24 cellular contexts compared by ENCODE assay signal in the genomic region with DNA sequence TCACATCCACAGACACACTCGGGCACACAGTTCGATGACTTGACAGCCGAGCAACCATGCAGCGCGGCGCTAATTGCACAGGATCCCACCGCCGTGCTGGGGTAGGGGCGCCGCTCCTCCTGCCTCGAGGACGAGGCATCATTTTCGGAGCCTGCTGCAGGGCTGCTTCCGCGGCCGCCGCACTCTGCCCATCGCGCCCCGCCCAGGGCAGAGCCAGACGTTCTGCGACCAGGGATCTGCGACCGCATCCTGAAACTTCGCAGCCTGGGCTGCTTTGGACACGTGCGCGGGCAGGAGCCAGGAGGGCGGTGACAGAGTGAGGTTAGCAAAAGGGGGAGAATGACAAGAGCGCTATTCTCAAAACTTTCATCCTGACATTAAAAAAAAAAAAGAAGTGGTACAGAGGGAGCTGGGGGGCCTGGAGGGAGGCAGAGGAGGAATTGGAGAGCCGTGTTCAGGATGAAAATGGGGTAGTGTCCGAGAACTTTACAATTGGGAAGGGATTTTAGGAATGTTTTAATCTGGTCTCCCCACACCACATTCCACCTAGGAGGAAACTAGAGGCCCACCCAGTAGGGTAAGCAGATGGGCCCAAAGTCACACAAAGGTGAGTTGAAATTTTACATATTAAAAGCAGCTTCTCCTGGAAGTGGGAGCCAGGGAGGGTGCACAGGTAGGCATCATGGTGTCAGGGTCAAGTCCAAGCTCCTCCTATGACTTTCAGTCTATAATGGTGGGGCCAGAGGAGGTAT. TPM values are rescaled to one million over a fixed set of nuclear protein-coding genes. Genes with fewer than 3 reads are reported as not detected.
DNase-seq lines count a peak whose midpoint lies in the region; ATAC-seq and TF ChIP-seq lines count a peak whose summit lies in the region.
"Had no signal": no experiment of that assay in that cellular context is flagged by ENCODE, and none has a peak within 500 bp of the region (broad histone marks: within the 10 kb centered on the region; RNA-seq: fewer than 3 reads in every experiment).

No MANE protein-coding gene starts in this region.

- H3K9me3 Mint-ChIP-seq in endothelial cell (ENCODE audit: unreplicated experiment) = no peaks in the 10 kb centered on the region
- H3K9me3 Mint-ChIP-seq in type B pancreatic cell = no peaks in the 10 kb centered on the region

- WGBS in neuronal stem cell (ENCODE audit: extremely low coverage in 2 of 2, insufficient read length in 2 of 2, insufficient replicate concordance in 1 of 2), 2 donors = no CpG with 5 or more reads among the region's 32 CpGs

- H3K23ac ChIP-seq in neuronal stem cell (ENCODE audit: low read depth, low read length, poor library complexity) = no peak overlapping the region

- H3K4me1 Mint-ChIP-seq in endothelial cell (ENCODE audit: unreplicated experiment) = peaks cover 70% of the 10 kb centered on the region
- H3K4me1 Mint-ChIP-seq in type B pancreatic cell (ENCODE audit: unreplicated experiment) = peaks cover 50% of the 10 kb centered on the region
- H3K4me1 Mint-ChIP-seq: CD14-positive monocyte had no signal

- H4K8ac ChIP-seq in neuronal stem cell (ENCODE audit: low read depth, low read length) = no peak overlapping the region

- no peak for TF ChIP-seq CTCF in endothelial cell (IDR thresholded peaks at IDR 0.05; ENCODE audit: unreplicated experiment)
- TF ChIP-seq CTCF in type B pancreatic cell (conservative IDR thresholded peaks at IDR 0.05) = no peak

- H3K27me3 ChIP-seq in neuronal stem cell (ENCODE audit: control insufficient read depth in 3 of 3, insufficient read depth in 3 of 3, low read depth in 1 of 3, low read length in 3 of 3) = peaks cover 0 to 6% (median 0%) of the 10 kb centered on the region in 3 experiments

- H3K4me1 ChIP-seq in neuronal stem cell (ENCODE audit: control insufficient read depth in 2 of 2, insufficient read depth in 1 of 2, low read depth in 1 of 2, low read length in 2 of 2) = peaks cover 23 to 29% of the 10 kb centered on the region in 2 donors

- peak overlapping the region; percentile 78 for H3K9ac ChIP-seq in neuronal stem cell (ENCODE audit: low read depth, low read length, poor library complexity)
- H3K9ac ChIP-seq: GM23248, SK-N-SH had no signal

- DNase-seq in cardiac septum (ENCODE audit: low spot score) = peak; percentile 15
- DNase-seq in left ventricle myocardium superior = no peak
- no peak for DNase-seq in endothelial cell (ENCODE audit: low spot score)
- no peak for DNase-seq in neuronal stem cell (ENCODE audit: low spot score)
- no peak for DNase-seq in type B pancreatic cell (ENCODE audit: extremely low spot score, unreplicated experiment)
- DNase-seq in DMS53 (lab: John Stamatoyannopoulos, UW) = no peak
- no peak for DNase-seq in activated CD4-positive, CD25-positive, alpha-beta regulatory T cell treated with anti-CD3 and anti-CD28 coated beads, Interleukin-2, amount 50 U/mL, for 72 hours
- DNase-seq: 8988T, GF-D8, GM23248, MM.1S, NCI-H1105, NCI-H2081 treated with DMSO at 0.1 percent for 48 hours, NCI-H748 treated with DMSO at 0.1 percent for 48 hours, OCI-M1, SHP77 treated with DMSO at 0.1 percent for 48 hours, SK-N-SH had no signal

- H2AK5ac ChIP-seq in neuronal stem cell (ENCODE audit: low read depth, low read length) = peak overlapping the region; percentile 16

- H3K4ac ChIP-seq in neuronal stem cell (ENCODE audit: low read length) = no peak overlapping the region

- no peak for ATAC-seq in left ventricle myocardium superior
- no peak for ATAC-seq in GM21825 (IDR thresholded peaks at IDR 0.05; ENCODE audit: unreplicated experiment)

- H3K27me3 Mint-ChIP-seq in endothelial cell (ENCODE audit: unreplicated experiment) (peaks cover 6% of the 10 kb centered on the region), type B pancreatic cell (peaks cover 3% of the 10 kb centered on the region)

- no peak overlapping the region for H3K27ac ChIP-seq in neuronal stem cell (replicated peaks; ENCODE audit: low read length)
- H3K27ac ChIP-seq: GM23248 had no signal

- H2BK15ac ChIP-seq in neuronal stem cell (ENCODE audit: low read length) = no peak overlapping the region

- no peak overlapping the region for H2BK5ac ChIP-seq in neuronal stem cell (ENCODE audit: low read length)

- no peak overlapping the region for H3K4me2 ChIP-seq in neuronal stem cell (ENCODE audit: insufficient read depth, low read length, poor library complexity, severe bottlenecking)
- H3K4me2 ChIP-seq: SK-N-SH had no signal

- H3K4me3 Mint-ChIP-seq in endothelial cell (ENCODE audit: unreplicated experiment) (peak overlapping the region; percentile 83), type B pancreatic cell (no peak overlapping the region)

- no peak overlapping the region for H3K14ac ChIP-seq in neuronal stem cell (ENCODE audit: low read length)

- H3K27ac Mint-ChIP-seq in endothelial cell (ENCODE audit: unreplicated experiment) (no peak overlapping the region), type B pancreatic cell (peak overlapping the region; percentile 13)
- H3K27ac Mint-ChIP-seq: CD14-positive monocyte had no signal

- no peaks in the 10 kb centered on the region for H3K9me3 ChIP-seq in neuronal stem cell (replicated peaks in 1 of 2; ENCODE audit: control insufficient read depth in 2 of 2, insufficient read depth in 1 of 2, low read depth in 1 of 2, low read length in 2 of 2)
- H3K9me3 ChIP-seq: SK-N-SH had no signal

- H2BK12ac ChIP-seq in neuronal stem cell (ENCODE audit: low read length) = no peak overlapping the region

- no peak overlapping the region for H4K91ac ChIP-seq in neuronal stem cell (ENCODE audit: low read depth, low read length, poor library complexity)

- peak overlapping the region; percentile 88 for H3K18ac ChIP-seq in neuronal stem cell (ENCODE audit: low read length)

- H2BK120ac ChIP-seq in neuronal stem cell (ENCODE audit: low read depth, low read length) = no peak overlapping the region

- H2AFZ ChIP-seq in neuronal stem cell (ENCODE audit: low read length) = no peak overlapping the region
- H2AFZ ChIP-seq: GM23248 had no signal

- H3K79me1 ChIP-seq in neuronal stem cell (ENCODE audit: low read depth, low read length) = no peaks in the 10 kb centered on the region

- peaks cover 46% of the 10 kb centered on the region for H3K36me3 Mint-ChIP-seq in endothelial cell (ENCODE audit: low read depth, unreplicated experiment)
- H3K36me3 Mint-ChIP-seq in type B pancreatic cell = no peaks in the 10 kb centered on the region
- H3K36me3 Mint-ChIP-seq: CD14-positive monocyte had no signal

- peaks cover 0 to 83% of the 10 kb centered on the region in 2 donors for H3K36me3 ChIP-seq in neuronal stem cell (replicated peaks in 1 of 2; ENCODE audit: control insufficient read depth in 2 of 2, insufficient read depth in 2 of 2, low read length in 2 of 2)

- H3K4me3 ChIP-seq in neuronal stem cell (ENCODE audit: low read length in 2 of 2) = no peak overlapping the region
- H3K4me3 ChIP-seq: GM23248 had no signal

- intact Hi-C loops in cardiac septum (cut with DNase I) = no loop called here
- intact Hi-C loops in left ventricle myocardium superior (cut with micrococcal nuclease) = no loop called here

RNA-seq across cellular contexts. Expression of a gene that starts 15.9 kb away (rescaled TPM):
- total RNA-seq in cardiac septum = not detected
- 0.10 TPM for total RNA-seq in left ventricle myocardium superior
- total RNA-seq in endothelial cell (ENCODE audit: unreplicated experiment) = 538 TPM
- 69.2 TPM for polyA plus RNA-seq in neuronal stem cell (2013, experiment 1 of 2)
- 70.9 TPM for polyA plus RNA-seq in neuronal stem cell (2013, experiment 2 of 2)
- 18.8 and 169 TPM in 2 replicates for total RNA-seq in type B pancreatic cell (ENCODE audit: low replicate concordance)
- total RNA-seq: Daoy, GM23248, HT-29, LHCN-M2, NCI-H460 had no signal
- polyA plus RNA-seq: CD14-positive monocyte, GM23248 had no signal

RNA-seq across cellular contexts. Expression of a gene that starts 57.4 kb away (rescaled TPM):
- total RNA-seq in cardiac septum (29.8 TPM), left ventricle myocardium superior (40.8 TPM), endothelial cell (ENCODE audit: unreplicated experiment) (not detected), type B pancreatic cell (ENCODE audit: low replicate concordance) (15.0 and 16.3 TPM in 2 replicates)
- not detected for polyA plus RNA-seq in neuronal stem cell (2013, experiment 1 of 2)
- polyA plus RNA-seq in neuronal stem cell (2013, experiment 2 of 2) = not detected
- total RNA-seq: Daoy, GM23248, HT-29, LHCN-M2, NCI-H460 had no signal
- polyA plus RNA-seq: AG04450, CD14-positive monocyte, GM23248, SK-N-SH had no signal

Comparison
In these comparisons a context has a peak if more than half of its experiments do, and no peak if none do; other contexts are left out.
1. RNA of a gene that starts 15.9 kb away (total RNA-seq): 538 TPM in endothelial cell (single experiment) and 18.8 to 169 TPM in type B pancreatic cell; 0.10 TPM in left ventricle myocardium superior (single experiment) and not detected in cardiac septum (single experiment); every median in the first group is over 10 times any median in the second.